ENCODE assay signal across 9 cellular contexts in the genomic region with DNA sequence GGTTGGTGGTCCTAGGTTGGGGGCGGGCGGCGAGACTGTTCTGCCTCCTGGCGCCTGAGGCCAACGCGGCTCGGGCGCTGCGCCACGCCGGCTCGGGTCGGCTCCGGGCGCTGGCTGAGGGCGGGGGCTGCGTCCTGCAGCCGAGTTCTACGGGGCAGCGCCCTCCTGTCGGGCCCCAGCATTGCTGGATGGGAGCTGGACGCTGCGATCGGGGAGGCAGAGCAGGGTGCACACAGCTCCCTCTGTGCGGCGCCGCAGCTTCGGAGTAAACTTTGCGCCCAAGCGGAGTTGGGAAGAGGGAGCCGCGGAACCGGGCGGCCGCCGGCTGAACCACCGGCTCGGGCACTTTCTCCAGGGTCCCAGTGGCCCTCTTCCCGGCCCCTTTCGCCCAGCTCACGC. TPM values are rescaled to one million over a fixed set of nuclear protein-coding genes. Genes with fewer than 3 reads are reported as not detected.
DNase-seq lines count a peak whose midpoint lies in the region; ATAC-seq, FAIRE-seq and TF ChIP-seq lines count a peak whose summit lies in the region.
"Had no signal": no experiment of that assay in that cellular context is flagged by ENCODE, and none has a peak within 500 bp of the region (broad histone marks: within the 10 kb centered on the region; RNA-seq: fewer than 3 reads in every experiment).

No MANE protein-coding gene starts in this region.

- DNase-seq in Daoy (ENCODE audit: low read depth) (peak; percentile 64), prostate gland (ENCODE audit: low spot score) (no peak), GM12891 (ENCODE audit: insufficient read length, low spot score) (no peak)
- no peak for DNase-seq in stimulated activated naive CD4-positive, alpha-beta T cell treated with Interleukin-2 at 50 U/mL for 16 hours (lab: John Stamatoyannopoulos, UW)
- DNase-seq in effector CD4-positive, alpha-beta T cell, result no peak

- TF ChIP-seq POLR2A in gastroesophageal sphincter (IDR thresholded peaks at IDR 0.05) (no peak), prostate gland (IDR thresholded peaks at IDR 0.05) (no peak), GM12891 (IDR thresholded peaks at IDR 0.05; ENCODE audit: low read depth, low read length) (no peak)

- no peaks in the 10 kb centered on the region for H3K79me2 ChIP-seq in OCI-LY3 (ENCODE audit: low read length)

- WGBS in gastroesophageal sphincter (ENCODE audit: low coverage in 1 of 2), 2 donors, result no CpG with 5 or more reads among the region's 41 CpGs
- WGBS in prostate gland, result 0% methylated on average over 14 of the region's 41 CpGs

- H3K36me3 ChIP-seq in OCI-LY3 (replicated peaks; ENCODE audit: low read depth, low read length) (no peaks in the 10 kb centered on the region), gastroesophageal sphincter (no peaks in the 10 kb centered on the region), prostate gland (no peaks in the 10 kb centered on the region)

- peak overlapping the region; percentile 73 for H3K4me2 ChIP-seq in OCI-LY3 (ENCODE audit: low read length)

- H2AFZ ChIP-seq in OCI-LY3 (ENCODE audit: low read depth, low read length), result peak overlapping the region; percentile 82; the same call in 1 of the 2 replicates

- H3K27me3 ChIP-seq in OCI-LY3 (ENCODE audit: low read depth, low read length) (no peaks in the 10 kb centered on the region), gastroesophageal sphincter (peaks cover 86% of the 10 kb centered on the region), prostate gland (replicated peaks; ENCODE audit: insufficient read depth) (peaks cover 46% of the 10 kb centered on the region)

- H3K9ac ChIP-seq in OCI-LY3 (ENCODE audit: low read length), result peak overlapping the region; percentile 54; the same call in 1 of the 2 replicates

- ATAC-seq in gastroesophageal sphincter (peak; percentile 59), HG03025 (IDR thresholded peaks at IDR 0.05; ENCODE audit: low FRiP score, unreplicated experiment) (no peak)

- no peak for TF ChIP-seq CTCF in OCI-LY3 (IDR thresholded peaks at IDR 0.05; ENCODE audit: low read depth, low read length)
- no peak for TF ChIP-seq CTCF in gastroesophageal sphincter (IDR thresholded peaks at IDR 0.05)
- no peak for TF ChIP-seq CTCF in prostate gland (IDR thresholded peaks at IDR 0.05)

- no peak overlapping the region for H3K27ac ChIP-seq in OCI-LY3 (ENCODE audit: low read length)
- peak overlapping the region in 2 of 4 donors; percentile 49 to 67 for H3K27ac ChIP-seq in gastroesophageal sphincter
- H3K27ac ChIP-seq in prostate gland, result peak overlapping the region in 1 of 2 donors; percentile 28

- no peaks in the 10 kb centered on the region for H4K20me1 ChIP-seq in OCI-LY3 (ENCODE audit: insufficient read depth, low read length)

- H3K9me3 ChIP-seq in OCI-LY3 (ENCODE audit: insufficient read depth, low read length), result no peaks in the 10 kb centered on the region
- H3K9me3 ChIP-seq in gastroesophageal sphincter, result no peaks in the 10 kb centered on the region
- no peaks in the 10 kb centered on the region for H3K9me3 ChIP-seq in prostate gland

- H3K4me3 ChIP-seq in OCI-LY3 (ENCODE audit: low read length) (peak overlapping the region; percentile 82), gastroesophageal sphincter (peak overlapping the region; percentile 61 to 72), prostate gland (peak overlapping the region; percentile 40)

- intact Hi-C loops in prostate gland (cut with DNase I), result loop anchor here (5.0 to 10.0 kb wide), 3 partner anchors 52 to 245 kb away; a partner anchor contains a TSS

- H3K4me1 ChIP-seq in OCI-LY3 (ENCODE audit: low read length) (peaks cover 5% of the 10 kb centered on the region; the same call in 1 of the 2 replicates), gastroesophageal sphincter (peaks cover 0 to 56% (median 14%) of the 10 kb centered on the region in 3 donors), prostate gland (replicated peaks) (no peaks in the 10 kb centered on the region)

- TF ChIP-seq EP300 in gastroesophageal sphincter (IDR thresholded peaks at IDR 0.05), result no peak

- FAIRE-seq in GM12891 (lab: Jason Lieb, UNC), result no peak

TF ChIP-seq in GM12891, 5 proteins besides CTCF, POLR2A, EP300 and RAD21:
- TF ChIP-seq SPI1 (IDR thresholded peaks at IDR 0.05; ENCODE audit: low read depth, low read length) (no peak), POU2F2 (IDR thresholded peaks at IDR 0.05; ENCODE audit: low read depth, low read length) (no peak), TAF1 (IDR thresholded peaks at IDR 0.05; ENCODE audit: low read depth, low read length) (no peak), POLR2AphosphoS5 (IDR thresholded peaks at IDR 0.05; ENCODE audit: low read depth, low read length) (no peak), PAX5 (IDR thresholded peaks at IDR 0.05; ENCODE audit: insufficient read depth, low read length, severe bottlenecking) (no peak)

RNA-seq across cellular contexts. Expression of a gene that starts 0.5 kb away (rescaled TPM):
- total RNA-seq in Daoy (2014; rRNA removed; shearing (Covaris generic)), result 0.21 and 1.3 TPM in 2 replicates
- total RNA-seq in gastroesophageal sphincter (10 to 100 TPM in 1 of 4 donors, 1 to 10 TPM in 2, under 1 TPM in 1; 0.87 to 17.6 (median 4.4) TPM), prostate gland (1 to 10 TPM in 1 of 2 donors, under 1 TPM in 1; 0.96 to 2.1 TPM)
- not detected for polyA plus RNA-seq in GM12891 (2012; ENCODE audit: low read depth, missing spikeins)
- polyA plus RNA-seq: IgD-negative memory B cell had no signal

RNA-seq across cellular contexts. Expression of a gene that starts 53.0 kb away (rescaled TPM):
- 39.4 and 43.2 TPM in 2 replicates for total RNA-seq in Daoy (2014; rRNA removed; shearing (Covaris generic))
- total RNA-seq in gastroesophageal sphincter (10 to 100 TPM; 18.2 to 50.7 (median 44.4) TPM), prostate gland (10 to 100 TPM; 11.5 to 20.9 TPM)
- not detected for polyA plus RNA-seq in GM12891 (2012; ENCODE audit: low read depth, missing spikeins)
- polyA plus RNA-seq: IgD-negative memory B cell had no signal
